ENCODE assay signal across 8 cellular contexts in the genomic region with DNA sequence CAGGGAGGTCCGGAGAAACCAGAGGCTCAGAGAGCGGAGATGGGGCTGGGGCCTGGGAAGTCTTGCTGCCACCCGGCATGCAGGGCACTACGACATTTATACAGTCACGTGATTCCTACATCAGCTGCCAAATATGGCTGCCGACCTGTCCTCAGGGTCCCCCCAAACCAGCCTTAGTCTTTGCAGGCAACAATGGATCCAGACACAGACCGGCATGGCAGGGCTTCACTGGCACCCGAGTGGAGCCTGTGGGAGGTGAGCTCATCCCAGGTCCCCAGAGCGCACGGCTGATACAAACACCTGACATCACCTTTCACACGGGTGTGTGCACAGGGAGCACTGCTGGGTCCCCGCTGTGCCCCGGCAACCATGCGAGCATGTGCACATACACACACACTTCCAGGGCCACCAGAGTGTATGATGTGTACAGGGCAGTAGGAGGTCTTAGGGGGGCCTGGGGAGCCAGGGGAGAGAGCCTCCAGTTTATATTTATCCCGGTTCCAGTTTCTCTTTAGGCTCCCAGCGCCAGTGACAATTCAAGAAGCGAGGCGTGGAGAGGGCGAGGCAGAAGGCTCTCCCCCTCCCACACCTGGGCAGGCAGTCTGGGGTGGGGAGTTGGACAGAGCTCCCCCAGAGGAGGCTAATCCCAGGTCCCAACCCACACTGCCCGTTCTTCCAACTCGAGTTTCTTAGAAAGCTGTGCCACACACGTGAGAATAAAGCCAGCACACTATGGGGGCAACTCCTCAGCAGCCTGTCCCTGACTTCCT. TPM values are rescaled to one million over a fixed set of nuclear protein-coding genes. Genes with fewer than 3 reads are reported as not detected.
A peak's percentile ranks its signal among the peaks of the same experiment; 100 is the strongest.
DNase-seq lines count a peak whose midpoint lies in the region; ATAC-seq and TF ChIP-seq lines count a peak whose summit lies in the region.

No MANE protein-coding gene starts in this region.

- H3K4me3 Mint-ChIP-seq in CD4-positive, CD25-positive, alpha-beta regulatory T cell = peak overlapping the region; percentile 85 to 91 (median 90)
- H3K4me3 Mint-ChIP-seq in neural progenitor cell = peak overlapping the region; percentile 90

- no peak for ATAC-seq in CD4-positive, CD25-positive, alpha-beta regulatory T cell (ENCODE audit: low read depth in 2 of 2)
- ATAC-seq in GM21576 (IDR thresholded peaks at IDR 0.05; ENCODE audit: unreplicated experiment) = no peak

- H3K4me1 Mint-ChIP-seq in CD4-positive, CD25-positive, alpha-beta regulatory T cell = peaks cover 6 to 39% (median 17%) of the 10 kb centered on the region in 4 donors
- H3K4me1 Mint-ChIP-seq in neural progenitor cell = peaks cover 27% of the 10 kb centered on the region

- peaks cover 52% of the 10 kb centered on the region for H4K20me1 ChIP-seq in neural progenitor cell (ENCODE audit: low read depth)

- H3K4me2 ChIP-seq in neural progenitor cell = peak overlapping the region; percentile 99

- no peak for TF ChIP-seq POLR2A in NB4 (IDR thresholded peaks at IDR 0.05; ENCODE audit: extremely low read depth, insufficient read length)

- peaks cover 18% of the 10 kb centered on the region for H3K36me3 ChIP-seq in CD4-positive, CD25-positive, alpha-beta regulatory T cell (ENCODE audit: control insufficient read depth, insufficient read depth, low read length)
- H3K36me3 ChIP-seq in duodenal mucosa (ENCODE audit: control insufficient read depth in 1 of 2, insufficient read depth in 2 of 2, low read length in 2 of 2) = peaks cover 16 to 35% of the 10 kb centered on the region in 2 donors
- H3K36me3 ChIP-seq in neural progenitor cell = no peaks in the 10 kb centered on the region

- peak overlapping the region; percentile 49 to 63 for H3K9ac ChIP-seq in duodenal mucosa (ENCODE audit: low read depth in 1 of 2, low read length in 2 of 2)
- peak overlapping the region; percentile 86 for H3K9ac ChIP-seq in neural progenitor cell

- H3K9me3 Mint-ChIP-seq in CD4-positive, CD25-positive, alpha-beta regulatory T cell = peaks cover 0 to under 1% (median 0%) of the 10 kb centered on the region in 7 donors
- no peaks in the 10 kb centered on the region for H3K9me3 Mint-ChIP-seq in neural progenitor cell

- peaks cover 29% of the 10 kb centered on the region for H3K4me1 ChIP-seq in CD4-positive, CD25-positive, alpha-beta regulatory T cell (ENCODE audit: control insufficient read depth, insufficient read depth, low read length, poor library complexity, severe bottlenecking)
- H3K4me1 ChIP-seq in duodenal mucosa (ENCODE audit: control insufficient read depth in 1 of 2, insufficient read depth in 2 of 2, low read length in 2 of 2) (peaks cover 29 to 37% of the 10 kb centered on the region in 2 donors), neural progenitor cell (peaks cover 19% of the 10 kb centered on the region)

- no peaks in the 10 kb centered on the region for H3K27me3 ChIP-seq in CD4-positive, CD25-positive, alpha-beta regulatory T cell (ENCODE audit: control insufficient read depth, insufficient read depth, low read length)
- peaks cover 4 to 7% of the 10 kb centered on the region in 2 donors for H3K27me3 ChIP-seq in duodenal mucosa (ENCODE audit: control insufficient read depth in 1 of 2, insufficient read depth in 2 of 2, low read length in 2 of 2)
- no peaks in the 10 kb centered on the region for H3K27me3 ChIP-seq in neural progenitor cell

- no peaks in the 10 kb centered on the region for H3K9me3 ChIP-seq in CD4-positive, CD25-positive, alpha-beta regulatory T cell (ENCODE audit: control insufficient read depth in 2 of 2, low read length in 2 of 2)
- H3K9me3 ChIP-seq in duodenal mucosa (ENCODE audit: control insufficient read depth in 1 of 2, low read length in 2 of 2) (no peaks in the 10 kb centered on the region), neural progenitor cell (ENCODE audit: low read depth) (no peaks in the 10 kb centered on the region)

- peaks cover 68% of the 10 kb centered on the region for H3K79me2 ChIP-seq in neural progenitor cell (ENCODE audit: low read depth)

- no peak overlapping the region for H2AFZ ChIP-seq in neural progenitor cell (replicated peaks)

- H3K27ac ChIP-seq in CD4-positive, CD25-positive, alpha-beta regulatory T cell (ENCODE audit: insufficient read depth, low read length, poor library complexity, severe bottlenecking) = peak overlapping the region; percentile 65
- H3K27ac ChIP-seq in duodenal mucosa (ENCODE audit: low read depth, low read length) = peak overlapping the region; percentile 8
- no peak overlapping the region for H3K27ac ChIP-seq in neural progenitor cell

- H3K4me3 ChIP-seq in CD4-positive, CD25-positive, alpha-beta regulatory T cell (ENCODE audit: low read depth, low read length) = no peak overlapping the region
- H3K4me3 ChIP-seq in NB4 (ENCODE audit: low read depth, low read length) (peak overlapping the region; percentile 73), duodenal mucosa (ENCODE audit: low read depth in 1 of 2, low read length in 2 of 2) (peak overlapping the region; percentile 62 to 73), neural progenitor cell (peak overlapping the region; percentile 84)

- H3K27me3 Mint-ChIP-seq in CD4-positive, CD25-positive, alpha-beta regulatory T cell = peaks cover 28% of the 10 kb centered on the region
- peaks cover 18% of the 10 kb centered on the region for H3K27me3 Mint-ChIP-seq in neural progenitor cell (ENCODE audit: insufficient read depth, low read depth)

- peak overlapping the region; percentile 67 to 90 (median 81) for H3K27ac Mint-ChIP-seq in CD4-positive, CD25-positive, alpha-beta regulatory T cell
- peak overlapping the region; percentile 90 for H3K27ac Mint-ChIP-seq in neural progenitor cell

- DNase-seq in CD4-positive, CD25-positive, alpha-beta regulatory T cell = no peak
- no peak for DNase-seq in NB4 (ENCODE audit: low read depth)
- DNase-seq in neural progenitor cell (ENCODE audit: low spot score) = no peak
- no peak for DNase-seq in DMS 273 (lab: John Stamatoyannopoulos, UW; ENCODE audit: unreplicated experiment)
- DNase-seq in NCI-H345 (lab: John Stamatoyannopoulos, UW) = no peak
- no peak for DNase-seq in NCI-H146 (lab: John Stamatoyannopoulos, UW)

- H3K36me3 Mint-ChIP-seq in CD4-positive, CD25-positive, alpha-beta regulatory T cell = peaks cover 5% of the 10 kb centered on the region
- peaks cover 10% of the 10 kb centered on the region for H3K36me3 Mint-ChIP-seq in neural progenitor cell

- TF ChIP-seq CTCF in NB4 (IDR thresholded peaks at IDR 0.05; ENCODE audit: low read depth, low read length) (no peak), neural progenitor cell (IDR thresholded peaks at IDR 0.05) (no peak)

- H3F3A ChIP-seq in neural progenitor cell (ENCODE audit: low read depth) = peaks cover 11% of the 10 kb centered on the region

RNA-seq across cellular contexts. Expression of a gene that starts 2.7 kb away (rescaled TPM):
- 23.3 TPM for total RNA-seq in CD4-positive, CD25-positive, alpha-beta regulatory T cell
- 1 to 10 TPM; 1.3 to 3.1 (median 2.2) TPM for polyA plus RNA-seq in CD4-positive, CD25-positive, alpha-beta regulatory T cell
- total RNA-seq in neural progenitor cell (ENCODE audit: low replicate concordance) = 39.1 and 103 TPM in 2 replicates

RNA-seq across cellular contexts. Expression of a gene that starts 9.4 kb away (rescaled TPM):
- 31.9 TPM for total RNA-seq in CD4-positive, CD25-positive, alpha-beta regulatory T cell
- polyA plus RNA-seq in CD4-positive, CD25-positive, alpha-beta regulatory T cell = 10 to 100 TPM; 30.2 to 44.4 (median 37.6) TPM
- 4.0 and 17.3 TPM in 2 replicates for total RNA-seq in neural progenitor cell (ENCODE audit: low replicate concordance)

RNA-seq across cellular contexts. Expression of a gene that starts 23.4 kb away (rescaled TPM):
- 16.4 TPM for total RNA-seq in CD4-positive, CD25-positive, alpha-beta regulatory T cell
- 1 to 10 TPM in 1 of 4 donors, under 1 TPM in 3; 0.68 to 1.1 (median 0.90) TPM for polyA plus RNA-seq in CD4-positive, CD25-positive, alpha-beta regulatory T cell
- 10.8 and 11.4 TPM in 2 replicates for total RNA-seq in neural progenitor cell (ENCODE audit: low replicate concordance)

RNA-seq across cellular contexts. Expression of a gene that starts 51.1 kb away (rescaled TPM):
- total RNA-seq in CD4-positive, CD25-positive, alpha-beta regulatory T cell = 33.1 TPM
- 10 to 100 TPM in 2 of 4 donors, 1 to 10 TPM in 2; 4.9 to 14.0 (median 7.9) TPM for polyA plus RNA-seq in CD4-positive, CD25-positive, alpha-beta regulatory T cell
- 11.1 and 20.2 TPM in 2 replicates for total RNA-seq in neural progenitor cell (ENCODE audit: low replicate concordance)
